ENCODE assay signal across 9 cellular contexts in genomic region chr13:45367358-45367757, GRCh38. TPM values are rescaled to one million over a fixed set of nuclear protein-coding genes. Genes with fewer than 3 reads are reported as not detected.
DNase-seq lines count a peak whose midpoint lies in the region; ATAC-seq and TF ChIP-seq lines count a peak whose summit lies in the region.
"Had no signal": no experiment of that assay in that cellular context is flagged by ENCODE, and none has a peak within 500 bp of the region (broad histone marks: within the 10 kb centered on the region; RNA-seq: fewer than 3 reads in every experiment).

No MANE protein-coding gene starts in this region.

- H2AFZ ChIP-seq in OCI-LY3 (ENCODE audit: low read depth, low read length) = no peak overlapping the region

- CTCF ChIA-PET in A673 (lab: Charles Lee) = interaction anchor here (0.6 to 0.7 kb wide), 2 partner anchors 683 to 782 kb away, joined by 3 to 8 read pairs; no protein-coding TSS in a partner anchor

- ATAC-seq in GM18870 (IDR thresholded peaks at IDR 0.05; ENCODE audit: unreplicated experiment) (peak; percentile 87), HG03064 (IDR thresholded peaks at IDR 0.05; ENCODE audit: low read depth, unreplicated experiment) (peak; percentile 89)

- DNase-seq in A673 (ENCODE audit: low spot score) (peak; percentile 57), activated T-cell treated with anti-CD3 and anti-CD28 coated beads for 48 hours (ENCODE audit: low read depth) (peak; percentile 80), fibroblast of the conjunctiva (ENCODE audit: low read depth) (peak; percentile 57), midbrain (lab: John Stamatoyannopoulos, UW) (no peak)
- DNase-seq in stimulated activated CD4-positive, alpha-beta T cell treated with anti-CD3 and anti-CD28 coated beads, Interleukin-2, amount 100 ng/mL, for 24 hours = peak; percentile 86 to 91

- H3K4me1 ChIP-seq in A673 (ENCODE audit: insufficient read depth, low read length, poor library complexity, severe bottlenecking) (peaks cover 7% of the 10 kb centered on the region), OCI-LY3 (ENCODE audit: low read length) (peaks cover 27% of the 10 kb centered on the region)

- POLR2A ChIA-PET in A673 (lab: Charles Lee; ENCODE audit: low non-redundant PET) = no interaction called here

- no peaks in the 10 kb centered on the region for H3K36me3 ChIP-seq in A673 (ENCODE audit: insufficient read depth, low read length, poor library complexity, severe bottlenecking)
- peaks cover 17% of the 10 kb centered on the region for H3K36me3 ChIP-seq in OCI-LY3 (replicated peaks; ENCODE audit: low read depth, low read length)
- H3K36me3 ChIP-seq: neutrophil had no signal

- intact Hi-C loops in A673 (cut with micrococcal nuclease; ENCODE audit: unreplicated experiment) = no loop called here

- H3K4me3 ChIP-seq in A673 (ENCODE audit: low read depth, low read length, poor library complexity, severe bottlenecking) (no peak overlapping the region), OCI-LY3 (ENCODE audit: low read length) (peak overlapping the region; percentile 28; the same call in 1 of the 2 replicates)

- peaks cover 5% of the 10 kb centered on the region for H3K9me3 ChIP-seq in A673 (ENCODE audit: low read depth, low read length, poor library complexity, severe bottlenecking)
- H3K9me3 ChIP-seq in OCI-LY3 (ENCODE audit: insufficient read depth, low read length) = peaks cover 7% of the 10 kb centered on the region
- H3K9me3 ChIP-seq: neutrophil had no signal

- H3K27ac ChIP-seq in A673 (ENCODE audit: low read depth, low read length, poor library complexity, severe bottlenecking) = no peak overlapping the region
- peak overlapping the region; percentile 60 for H3K27ac ChIP-seq in OCI-LY3 (ENCODE audit: low read length)
- H3K27ac ChIP-seq: neutrophil had no signal

- TF ChIP-seq CTCF in A673 (conservative IDR thresholded peaks at IDR 0.05; ENCODE audit: low read depth, low read length) (no peak), OCI-LY3 (IDR thresholded peaks at IDR 0.05; ENCODE audit: low read depth, low read length) (no peak)

- peak overlapping the region; percentile 56 for H3K4me2 ChIP-seq in OCI-LY3 (ENCODE audit: low read length)

- H3K79me2 ChIP-seq in OCI-LY3 (ENCODE audit: low read length) = no peaks in the 10 kb centered on the region

- no peaks in the 10 kb centered on the region for H4K20me1 ChIP-seq in OCI-LY3 (ENCODE audit: insufficient read depth, low read length)

- H3K9ac ChIP-seq in OCI-LY3 (ENCODE audit: low read length) = peak overlapping the region; percentile 29; the same call in 1 of the 2 replicates

- H3K27me3 ChIP-seq in A673 (replicated peaks; ENCODE audit: insufficient read depth, low read depth, low read length, poor library complexity) (no peaks in the 10 kb centered on the region), OCI-LY3 (ENCODE audit: low read depth, low read length) (no peaks in the 10 kb centered on the region)
- H3K27me3 ChIP-seq: neutrophil had no signal

- BruUV-seq in A673 (replicated peaks; lab: Mats Ljungman, UMichigan) = no TSS peak

RNA-seq across cellular contexts. Expression of gene TPT1, which starts 26.4 kb away (rescaled TPM):
- total RNA-seq in A673 (2021) = 1,957 and 1,963 TPM in 2 replicates

RNA-seq across cellular contexts. Expression of gene SLC25A30, which starts 50.8 kb away (rescaled TPM):
- 23.3 and 26.0 TPM in 2 replicates for total RNA-seq in A673 (2021)
